Comparison of ENCODE assay signal across 21 cellular contexts in the genomic region with DNA sequence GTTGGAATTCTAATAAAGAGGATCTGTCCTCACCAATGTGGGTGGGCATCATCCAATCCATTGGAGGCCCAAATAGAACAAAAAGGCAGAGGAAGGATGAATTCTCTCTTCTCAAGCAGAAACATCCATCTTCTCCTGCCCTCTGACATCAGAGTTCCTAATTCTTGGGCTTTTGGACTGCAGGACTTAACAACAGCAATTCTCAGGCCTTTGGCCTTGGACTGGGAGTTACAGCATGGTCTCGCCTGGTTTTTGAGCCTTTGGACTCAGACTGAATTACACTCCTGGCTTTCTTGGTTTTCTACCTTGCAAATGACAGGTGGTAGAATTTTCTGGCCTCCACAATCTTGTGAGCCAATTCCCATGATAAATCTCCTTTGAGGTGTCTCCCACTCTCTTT.
"Had no signal": no experiment of that assay in that cellular context is flagged by ENCODE, and none has a peak within 500 bp of the region (broad histone marks: within the 10 kb centered on the region; RNA-seq: fewer than 3 reads in every experiment).

No MANE protein-coding gene starts in this region.

- H3K27ac ChIP-seq: body of pancreas, left ventricle myocardium inferior, right lobe of liver had no signal

- H3K36me3 Mint-ChIP-seq: activated naive CD8-positive, alpha-beta T cell; stimulated activated effector memory CD8-positive, alpha-beta T cell treated with anti-CD3 and anti-CD28 coated beads, Interleukin-12 subunit alpha, Interleukin-12 subunit beta, amount 100 ng/mL, for 72 hours had no signal

- H3K27me3 Mint-ChIP-seq: activated naive CD8-positive, alpha-beta T cell; central memory CD8-positive, alpha-beta T cell had no signal

- H3K36me3 ChIP-seq: left ventricle myocardium inferior, right lobe of liver had no signal

- H3K4me1 ChIP-seq: body of pancreas, left ventricle myocardium inferior, right lobe of liver had no signal

- H3K9me3 Mint-ChIP-seq: activated T-cell treated with anti-CD3 and anti-CD28 coated beads, Interleukin-2, amount 50 U/mL, for 72 hours; central memory CD8-positive, alpha-beta T cell had no signal

- H3K4me3 Mint-ChIP-seq: activated CD4-positive, alpha-beta T cell treated with anti-CD3 and anti-CD28 coated beads, Interleukin-2, amount 10 ng/mL, durations not matched to agents 24 days and 14 days; activated naive CD8-positive, alpha-beta T cell; activated T-cell treated with anti-CD3 and anti-CD28 coated beads, Interleukin-2, amount 50 U/mL, for 72 hours; central memory CD8-positive, alpha-beta T cell; nephron; stimulated activated effector memory CD8-positive, alpha-beta T cell treated with anti-CD3 and anti-CD28 coated beads, Interleukin-12 subunit alpha, Interleukin-12 subunit beta, amount 100 ng/mL, for 72 hours had no signal

- H3K27ac Mint-ChIP-seq: activated CD4-positive, alpha-beta T cell treated with anti-CD3 and anti-CD28 coated beads, Interleukin-2, amount 10 ng/mL, durations not matched to agents 24 days and 14 days; activated naive CD8-positive, alpha-beta T cell; stimulated activated effector memory CD8-positive, alpha-beta T cell treated with anti-CD3 and anti-CD28 coated beads, Interleukin-12 subunit alpha, Interleukin-12 subunit beta, amount 100 ng/mL, for 72 hours had no signal

- H3K9me3 ChIP-seq: body of pancreas, right lobe of liver had no signal

- ATAC-seq: activated T-cell treated with anti-CD3 and anti-CD28 coated beads, Interleukin-2, amount 50 U/mL, for 72 hours; body of pancreas; right lobe of liver; stimulated activated effector memory CD8-positive, alpha-beta T cell treated with anti-CD3 and anti-CD28 coated beads, Interleukin-12 subunit alpha, Interleukin-12 subunit beta, amount 100 ng/mL, for 72 hours had no signal

- FAIRE-seq: endothelial cell of umbilical vein had no signal

- H3K27me3 ChIP-seq: body of pancreas, right lobe of liver had no signal

- H3K4me3 ChIP-seq: body of pancreas, left ventricle myocardium inferior, right lobe of liver had no signal

- H3K4me1 Mint-ChIP-seq: activated CD4-positive, alpha-beta T cell treated with anti-CD3 and anti-CD28 coated beads, Interleukin-2, amount 10 ng/mL, durations not matched to agents 24 days and 14 days; stimulated activated effector memory CD8-positive, alpha-beta T cell treated with anti-CD3 and anti-CD28 coated beads, Interleukin-12 subunit alpha, Interleukin-12 subunit beta, amount 100 ng/mL, for 72 hours had no signal

- DNase-seq: activated CD4-positive, alpha-beta T cell treated with anti-CD3 and anti-CD28 coated beads, Interleukin-2, amount 10 ng/mL, durations not matched to agents 24 days and 14 days; activated CD4-positive, CD25-positive, alpha-beta regulatory T cell; activated CD8-positive, alpha-beta memory T cell treated with anti-CD3 and anti-CD28 coated beads, Interleukin-2, amount 50 U/mL, for 48 hours; activated gamma-delta T cell; activated T-cell treated with anti-CD3 and anti-CD28 coated beads, Interleukin-2, amount 50 U/mL, for 72 hours; amniotic stem cell; body of pancreas; cortex of kidney; effector CD4-positive, alpha-beta T cell; hippocampal formation; kidney; left ventricle myocardium inferior; mesenchymal stem cell; right lobe of liver; stimulated activated CD4-positive, alpha-beta T cell treated with anti-CD3 and anti-CD28 coated beads, Interleukin-2, amount 100 ng/mL, for 24 hours; trophoblast cell had no signal
